8 cellular contexts compared by ENCODE assay signal in genomic region chr1:54287176-54287650, GRCh38.
DNase-seq lines count a peak whose midpoint lies in the region; ATAC-seq and TF ChIP-seq lines count a peak whose summit lies in the region.

No MANE protein-coding gene starts in this region.

- H3K4me3 ChIP-seq in esophagus muscularis mucosa = no peak overlapping the region

- no peaks in the 10 kb centered on the region for H3K36me3 ChIP-seq in esophagus muscularis mucosa

- ATAC-seq in GM19043 (IDR thresholded peaks at IDR 0.05; ENCODE audit: low read depth, unreplicated experiment) (peak; percentile 70), HG03378 (IDR thresholded peaks at IDR 0.05; ENCODE audit: unreplicated experiment) (no peak), GM21526 (IDR thresholded peaks at IDR 0.05; ENCODE audit: low FRiP score, unreplicated experiment) (no peak)

- TF ChIP-seq CTCF in esophagus muscularis mucosa (IDR thresholded peaks at IDR 0.05) = no peak

- intact Hi-C loops in esophagus muscularis mucosa (cut with DNase I) = no loop called here

- DNase-seq in NCI-H2171 (lab: John Stamatoyannopoulos, UW) (peak; percentile 78), activated T-cell treated with anti-CD3 and anti-CD28 coated beads for 1 hour (ENCODE audit: low read depth) (peak; percentile 46), esophagus muscularis mucosa (ENCODE audit: extremely low spot score) (no peak), occipital lobe (lab: John Stamatoyannopoulos, UW) (peak; percentile 41), stromal cell of bone marrow (ENCODE audit: low read depth) (peak; percentile 47)

- no peak for TF ChIP-seq POLR2A in esophagus muscularis mucosa (IDR thresholded peaks at IDR 0.05; ENCODE audit: low read depth)

- peak overlapping the region; percentile 79 to 87 (median 83) for H3K27ac ChIP-seq in esophagus muscularis mucosa (replicated peaks in 1 of 4)

- TF ChIP-seq EP300 in esophagus muscularis mucosa (IDR thresholded peaks at IDR 0.05) = peak; percentile 51

- H3K27me3 ChIP-seq in esophagus muscularis mucosa = no peaks in the 10 kb centered on the region

- WGBS in esophagus muscularis mucosa = 15% methylated on average over 7 of the region's 8 CpGs

- peaks cover 80 to 90% (median 85%) of the 10 kb centered on the region in 4 donors for H3K4me1 ChIP-seq in esophagus muscularis mucosa

- H3K9me3 ChIP-seq in esophagus muscularis mucosa = no peaks in the 10 kb centered on the region
